Comparison of ENCODE assay signal across 28 cellular contexts in the genomic region with DNA sequence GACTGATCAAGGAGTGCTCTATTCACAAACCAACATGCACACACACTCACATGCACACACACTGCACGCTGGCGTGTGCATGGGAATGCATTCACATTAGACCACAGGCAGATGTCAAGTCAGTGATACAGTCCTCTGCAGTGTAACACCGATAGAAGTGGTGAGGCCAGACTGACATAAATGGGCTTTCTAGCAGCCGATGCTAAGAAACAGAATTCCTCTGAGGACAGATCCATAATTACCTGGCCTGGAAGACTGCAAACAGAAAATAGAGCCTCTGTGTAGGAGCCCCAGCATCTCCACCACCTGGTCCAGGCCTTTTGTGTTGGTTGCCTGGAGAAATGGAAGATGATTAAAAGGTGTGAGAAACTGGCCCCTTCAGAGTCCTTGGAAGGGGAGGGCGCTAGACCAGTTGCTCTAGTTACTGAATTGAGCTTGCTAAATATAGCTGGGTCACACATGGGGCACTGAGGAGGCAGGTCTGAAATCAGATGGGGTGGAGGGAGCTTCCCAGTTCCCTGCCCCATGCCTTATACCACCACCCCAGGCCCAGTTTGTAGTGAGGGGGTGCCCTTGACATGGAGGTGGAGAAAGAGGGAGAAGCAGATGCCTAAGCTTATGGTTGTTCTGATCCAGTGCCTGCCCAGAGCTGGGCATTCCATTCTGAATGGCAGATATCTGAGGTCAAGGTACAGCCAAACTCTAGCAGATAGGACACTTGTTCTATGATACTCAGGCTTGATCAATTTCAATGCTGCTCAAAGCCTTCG.
A peak's percentile ranks its signal among the peaks of the same experiment; 100 is the strongest.
DNase-seq lines count a peak whose midpoint lies in the region; ATAC-seq, FAIRE-seq and TF ChIP-seq lines count a peak whose summit lies in the region.
"Had no signal": no experiment of that assay in that cellular context is flagged by ENCODE, and none has a peak within 500 bp of the region (broad histone marks: within the 10 kb centered on the region; RNA-seq: fewer than 3 reads in every experiment).

No MANE protein-coding gene starts in this region.

- H2BK120ac ChIP-seq in mesendoderm (ENCODE audit: low read depth, low read length), result no peak overlapping the region

- H3K79me1 ChIP-seq in mesendoderm (ENCODE audit: low read length), result no peaks in the 10 kb centered on the region

- TF ChIP-seq CTCF in cardiac muscle cell (IDR thresholded peaks at IDR 0.05; ENCODE audit: low read depth, low read length), result no peak
- no peak for TF ChIP-seq CTCF in left ventricle myocardium inferior (IDR thresholded peaks at IDR 0.05; ENCODE audit: borderline replicate concordance)
- TF ChIP-seq CTCF in bronchial epithelial cell (IDR thresholded peaks at IDR 0.05; ENCODE audit: insufficient read depth, low read length, severe bottlenecking), result no peak
- no peak for TF ChIP-seq CTCF in ovary (IDR thresholded peaks at IDR 0.05)

- intact Hi-C loops in left ventricle myocardium inferior (cut with micrococcal nuclease) (no loop called here), ovary (cut with DNase I) (no loop called here)

- no CpG with 5 or more reads among the region's 6 CpGs for WGBS in mesendoderm (ENCODE audit: extremely low coverage, insufficient coverage, low lambda C conversion rate)
- WGBS in ovary, 3 donors, result 73 to 77% (median 77%) methylated on average over 6 of the region's 6 CpGs

- H3K9ac ChIP-seq in mesendoderm (ENCODE audit: low read length), result no peak overlapping the region
- H3K9ac ChIP-seq: GM23248 had no signal

- no peak overlapping the region for H3K4ac ChIP-seq in mesendoderm (ENCODE audit: low read depth, low read length)

- H3K27me3 ChIP-seq in cardiac muscle cell (no peaks in the 10 kb centered on the region), left ventricle myocardium inferior (ENCODE audit: low read depth) (peaks cover 29% of the 10 kb centered on the region), bronchial epithelial cell (ENCODE audit: control insufficient read depth, insufficient read depth, low read length) (no peaks in the 10 kb centered on the region), mesendoderm (ENCODE audit: insufficient read depth, low read length, poor library complexity) (no peaks in the 10 kb centered on the region), ovary (no peaks in the 10 kb centered on the region), HAP-1 (ENCODE audit: low read depth) (no peaks in the 10 kb centered on the region)
- H3K27me3 ChIP-seq: adrenal gland, body of pancreas, SJCRH30, tibial nerve had no signal

- DNase-seq in cardiac muscle cell (ENCODE audit: low read depth in 1 of 2, low spot score in 1 of 2) (peak in 1 of 2 donors; percentile 54), left ventricle myocardium inferior (no peak), bronchial epithelial cell (ENCODE audit: low read depth) (no peak), mesendoderm (peak; percentile 70), ureter (ENCODE audit: low spot score) (peak; percentile 13), ovary (no peak), HAP-1 (ENCODE audit: low spot score in 2 of 2) (no peak)
- DNase-seq: ACHN; activated naive CD4-positive, alpha-beta T cell treated with anti-CD3 and anti-CD28 coated beads, Interleukin-2, amount 10 ng/mL, durations not matched to agents 7 days and 5 days; adrenal gland; CD4-positive, alpha-beta memory T cell; GM23248; hippocampal formation; left cardiac atrium; NCI-H1105; NCI-H2029 treated with DMSO at 0.1 percent for 48 hours; NCI-H774; posterior cingulate gyrus; sigmoid colon; SJCRH30; stimulated activated CD4-positive, alpha-beta T cell treated with anti-CD3 and anti-CD28 coated beads, Interleukin-4, amount 100 ng/mL, for 24 hours; T-helper 1 cell had no signal

- H4K8ac ChIP-seq in mesendoderm (ENCODE audit: low read depth, low read length), result no peak overlapping the region

- H3K18ac ChIP-seq in mesendoderm (ENCODE audit: low read length), result no peak overlapping the region

- in situ Hi-C loops in HAP-1 (cut with MboI; ENCODE audit: low sequenced_read_pairs), result no loop called here

- H3K36me3 ChIP-seq in cardiac muscle cell (no peaks in the 10 kb centered on the region), left ventricle myocardium inferior (no peaks in the 10 kb centered on the region), bronchial epithelial cell (ENCODE audit: control insufficient read depth, insufficient read depth, low read length) (no peaks in the 10 kb centered on the region), mesendoderm (ENCODE audit: control insufficient read depth, insufficient read depth, low read length) (no peaks in the 10 kb centered on the region), ovary (no peaks in the 10 kb centered on the region), HAP-1 (replicated peaks) (no peaks in the 10 kb centered on the region)
- H3K36me3 ChIP-seq: adrenal gland, sigmoid colon, SJCRH30, tibial nerve had no signal

- H3K56ac ChIP-seq in mesendoderm (ENCODE audit: low read length), result no peak overlapping the region

- H3K9me3 ChIP-seq in cardiac muscle cell (ENCODE audit: low read depth) (no peaks in the 10 kb centered on the region), left ventricle myocardium inferior (replicated peaks) (no peaks in the 10 kb centered on the region), ovary (no peaks in the 10 kb centered on the region), HAP-1 (no peaks in the 10 kb centered on the region)
- H3K9me3 ChIP-seq: adrenal gland, body of pancreas, sigmoid colon, SJCRH30, tibial nerve had no signal

- no peak for TF ChIP-seq EP300 in ovary (IDR thresholded peaks at IDR 0.05)

- H3K4me1 ChIP-seq in cardiac muscle cell (ENCODE audit: low read depth), result peaks cover 18% of the 10 kb centered on the region
- peaks cover 11% of the 10 kb centered on the region for H3K4me1 ChIP-seq in left ventricle myocardium inferior
- peaks cover 12% of the 10 kb centered on the region for H3K4me1 ChIP-seq in mesendoderm (ENCODE audit: control insufficient read depth, low read depth, low read length)
- H3K4me1 ChIP-seq in ovary (ENCODE audit: insufficient read depth), result no peaks in the 10 kb centered on the region
- H3K4me1 ChIP-seq in HAP-1, result no peaks in the 10 kb centered on the region
- H3K4me1 ChIP-seq: adrenal gland, sigmoid colon had no signal

- H2BK5ac ChIP-seq in mesendoderm (ENCODE audit: low read length), result no peak overlapping the region

- H3K4me2 ChIP-seq in mesendoderm (ENCODE audit: low read length), result no peak overlapping the region

- H3K23ac ChIP-seq in mesendoderm (ENCODE audit: low read length), result no peak overlapping the region

- H3K4me3 ChIP-seq in cardiac muscle cell (no peak overlapping the region), left ventricle myocardium inferior (no peak overlapping the region), bronchial epithelial cell (ENCODE audit: low read depth, low read length) (no peak overlapping the region), mesendoderm (ENCODE audit: low read length) (no peak overlapping the region), ovary (no peak overlapping the region), HAP-1 (no peak overlapping the region)
- H3K4me3 ChIP-seq: adrenal gland, body of pancreas, GM23248, K562, sigmoid colon, SJCRH30, tibial nerve had no signal

- no peaks in the 10 kb centered on the region for H3K79me2 ChIP-seq in mesendoderm (ENCODE audit: control insufficient read depth, insufficient read depth, low read length)

- no peak overlapping the region for H2AK5ac ChIP-seq in mesendoderm (ENCODE audit: low read length)

- H3K27ac ChIP-seq in cardiac muscle cell (peak overlapping the region; percentile 44), left ventricle myocardium inferior (replicated peaks) (no peak overlapping the region), mesendoderm (ENCODE audit: low read depth, low read length) (no peak overlapping the region), ovary (no peak overlapping the region)
- H3K27ac ChIP-seq: adrenal gland, body of pancreas, GM23248, sigmoid colon, SJCRH30, tibial nerve had no signal

- no peak overlapping the region for H4K5ac ChIP-seq in mesendoderm (ENCODE audit: low read length)

- H2BK15ac ChIP-seq in mesendoderm (replicated peaks; ENCODE audit: low read depth), result no peak overlapping the region

- FAIRE-seq in bronchial epithelial cell (lab: Jason Lieb, UNC), result peak; percentile 13
- FAIRE-seq: D721Med, K562 had no signal

- no peak for ATAC-seq in HG03354 (IDR thresholded peaks at IDR 0.05; ENCODE audit: poor library complexity, severe bottlenecking, unreplicated experiment)
- ATAC-seq: body of pancreas, K562, WTC11 had no signal

- TF ChIP-seq POLR2A in ovary (IDR thresholded peaks at IDR 0.05), result no peak

Comparison
In these comparisons a context has a peak if more than half of its experiments do, and no peak if none do; other contexts are left out.
1. DNase-seq: peak in mesendoderm (single experiment) and ureter (single experiment); none in left ventricle myocardium inferior (single experiment), bronchial epithelial cell (single experiment), ovary (0 of 5) and HAP-1 (0 of 2).